ENCODE assay signal across 16 cellular contexts in the genomic region with DNA sequence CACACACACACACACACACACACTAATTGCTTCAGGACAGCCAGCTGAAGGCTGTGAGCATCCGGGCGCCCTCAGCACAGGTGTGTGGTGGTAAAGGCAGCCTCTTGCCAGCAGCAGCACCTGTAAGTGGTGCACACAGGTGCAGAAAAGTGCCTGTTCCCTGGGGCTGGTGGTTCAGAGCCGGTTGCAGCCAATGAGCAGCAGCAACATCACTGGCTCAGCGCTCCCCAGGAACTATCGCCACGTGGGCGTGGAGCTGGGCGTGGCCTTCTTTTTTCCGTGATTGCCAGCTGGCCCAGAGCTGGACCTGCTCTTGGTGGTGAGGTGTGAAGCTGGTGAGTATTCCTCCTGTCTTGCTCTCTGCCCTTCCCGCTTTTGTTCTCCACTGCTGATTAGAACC. TPM values are rescaled to one million over a fixed set of nuclear protein-coding genes. Genes with fewer than 3 reads are reported as not detected.
"Had no signal": no experiment of that assay in that cellular context is flagged by ENCODE, and none has a peak within 500 bp of the region (broad histone marks: within the 10 kb centered on the region; RNA-seq: fewer than 3 reads in every experiment).

TSS of gene NLRP5 (plus strand) at position 289 of the 400 bp plus-strand sequence.

- H3K27me3 ChIP-seq: thyroid gland had no signal

- H3K27ac ChIP-seq: thyroid gland had no signal

- H3K4me1 Mint-ChIP-seq: activated CD4-positive, alpha-beta memory T cell treated with anti-CD3 and anti-CD28 coated beads, Interleukin-2, amount 10 ng/mL, durations not matched to agents 7 days and 5 days; activated T-helper 17 cell treated with anti-CD3 and anti-CD28 coated beads, Interleukin-2, amount 50 U/mL, for 72 hours had no signal

- H3K27ac Mint-ChIP-seq: activated CD4-positive, alpha-beta memory T cell treated with anti-CD3 and anti-CD28 coated beads, Interleukin-2, amount 10 ng/mL, durations not matched to agents 7 days and 5 days; activated naive CD4-positive, alpha-beta T cell treated with anti-CD3 and anti-CD28 coated beads for 36 hours; activated T-helper 17 cell treated with anti-CD3 and anti-CD28 coated beads, Interleukin-2, amount 50 U/mL, for 72 hours; naive thymus-derived CD4-positive, alpha-beta T cell had no signal

- H3K4me3 Mint-ChIP-seq: activated CD4-positive, alpha-beta memory T cell treated with anti-CD3 and anti-CD28 coated beads, Interleukin-2, amount 10 ng/mL, durations not matched to agents 7 days and 5 days; activated naive CD4-positive, alpha-beta T cell treated with anti-CD3 and anti-CD28 coated beads for 36 hours; activated T-helper 17 cell treated with anti-CD3 and anti-CD28 coated beads, Interleukin-2, amount 50 U/mL, for 72 hours; naive thymus-derived CD4-positive, alpha-beta T cell had no signal

- H3K36me3 Mint-ChIP-seq: naive thymus-derived CD4-positive, alpha-beta T cell had no signal

- DNase-seq: activated CD4-positive, alpha-beta memory T cell treated with anti-CD3 and anti-CD28 coated beads, Interleukin-2, amount 10 ng/mL, durations not matched to agents 7 days and 5 days; activated CD4-positive, alpha-beta T cell treated with anti-CD3 and anti-CD28 coated beads for 1 hour; activated CD8-positive, alpha-beta memory T cell treated with anti-CD3 and anti-CD28 coated beads, Interleukin-2, amount 50 U/mL, for 48 hours; activated naive CD4-positive, alpha-beta T cell treated with anti-CD3 and anti-CD28 coated beads for 36 hours; head of caudate nucleus; naive thymus-derived CD4-positive, alpha-beta T cell; right cardiac atrium; small intestine; thyroid gland had no signal

- ATAC-seq: activated T-helper 17 cell treated with anti-CD3 and anti-CD28 coated beads, Interleukin-2, amount 50 U/mL, for 72 hours; esophagus mucosa; naive thymus-derived CD4-positive, alpha-beta T cell; right cardiac atrium had no signal

- H3K4me3 ChIP-seq: thyroid gland had no signal

- H3K4me1 ChIP-seq: thyroid gland had no signal

- H3K36me3 ChIP-seq: thyroid gland had no signal

- H3K9me3 ChIP-seq: thyroid gland had no signal

- H3K27me3 Mint-ChIP-seq: activated CD4-positive, alpha-beta memory T cell treated with anti-CD3 and anti-CD28 coated beads, Interleukin-2, amount 10 ng/mL, durations not matched to agents 7 days and 5 days; activated T-helper 17 cell treated with anti-CD3 and anti-CD28 coated beads, Interleukin-2, amount 50 U/mL, for 72 hours had no signal

RNA-seq across cellular contexts. Expression of gene NLRP5, which starts in this region (rescaled TPM):
- total RNA-seq: activated CD4-positive, alpha-beta memory T cell treated with anti-CD3 and anti-CD28 coated beads, Interleukin-2, amount 10 ng/mL, durations not matched to agents 7 days and 5 days; activated naive CD4-positive, alpha-beta T cell treated with anti-CD3 and anti-CD28 coated beads for 36 hours; activated T-helper 17 cell treated with anti-CD3 and anti-CD28 coated beads, Interleukin-2, amount 50 U/mL, for 72 hours; astrocyte; esophagus mucosa; fibroblast of villous mesenchyme; lung microvascular endothelial cell; mononuclear cell; naive thymus-derived CD4-positive, alpha-beta T cell; posterior vena cava; right cardiac atrium; thyroid gland had no signal
